ENCODE assay signal across 1 cellular context in the genomic region with DNA sequence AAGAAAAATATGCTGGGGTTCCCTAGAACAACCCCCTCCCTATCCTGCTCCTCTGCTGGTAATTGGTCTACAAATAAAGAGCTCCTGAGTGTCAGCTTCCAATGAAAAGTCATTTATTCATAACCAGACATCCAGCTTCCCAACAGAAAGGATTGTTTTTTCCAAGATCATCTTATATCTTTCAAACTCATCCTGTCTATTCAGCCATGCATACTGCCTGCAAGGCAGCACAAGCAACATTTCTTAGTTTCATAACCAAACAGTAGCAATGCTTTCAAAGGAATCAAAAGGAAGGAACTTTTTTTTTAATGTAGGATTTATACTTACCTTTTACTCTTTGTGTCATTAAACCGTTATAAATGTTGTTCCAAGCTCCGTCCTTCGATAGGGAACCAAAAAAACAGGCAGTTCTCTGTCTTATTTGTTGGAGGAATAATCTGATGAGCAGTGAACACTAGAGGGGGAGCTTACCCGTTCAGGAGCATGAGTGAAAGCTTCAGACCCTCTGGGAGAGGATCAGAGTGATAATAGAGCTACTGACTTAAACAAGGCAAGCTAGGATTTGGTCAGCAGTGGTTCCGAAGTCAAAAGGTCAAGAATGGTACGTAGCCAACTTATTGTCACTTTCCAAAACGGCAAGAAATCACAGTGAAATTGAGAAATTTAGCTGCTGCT.
A peak's percentile ranks its signal among the peaks of the same experiment; 100 is the strongest.
TF ChIP-seq lines count a peak whose summit lies in the region.

No MANE protein-coding gene starts in this region.

TF ChIP-seq in HEK293, 187 proteins besides CTCF, POLR2A, EP300 and RAD21 (continued from another document):
- TF ChIP-seq ZNF623 (tag by site-specific recombination; IDR thresholded peaks at IDR 0.05) (no peak), ZNF837 (tag by site-specific recombination; IDR thresholded peaks at IDR 0.05) (no peak), ZNF707 (tag by site-specific recombination; IDR thresholded peaks at IDR 0.05) (no peak), BCL11B (tag by site-specific recombination; IDR thresholded peaks at IDR 0.05; ENCODE audit: low read depth) (no peak), ZBTB20 (tag by site-specific recombination; IDR thresholded peaks at IDR 0.05) (no peak), ZNF248 (tag by site-specific recombination; IDR thresholded peaks at IDR 0.05) (no peak), ZNF610 (tag by site-specific recombination; IDR thresholded peaks at IDR 0.05; ENCODE audit: borderline replicate concordance) (no peak), MZF1 (tag by site-specific recombination; IDR thresholded peaks at IDR 0.05; ENCODE audit: borderline replicate concordance) (peak; percentile 76; the same call in 1 of the 2 replicates), ZNF510 (tag by site-specific recombination; IDR thresholded peaks at IDR 0.05; ENCODE audit: insufficient replicate concordance) (no peak), ZNF677 (tag by site-specific recombination; IDR thresholded peaks at IDR 0.05) (no peak), SP2 (tag by site-specific recombination; IDR thresholded peaks at IDR 0.05) (no peak), ZNF155 (tag by site-specific recombination; IDR thresholded peaks at IDR 0.05) (no peak), ZBTB8A (tag by site-specific recombination; IDR thresholded peaks at IDR 0.05) (no peak), ZBTB17 (tag by site-specific recombination; IDR thresholded peaks at IDR 0.05) (0 out of 2 replicates have a peak, but pooled peaks have one; percentile 27), ZNF791 (tag by site-specific recombination; IDR thresholded peaks at IDR 0.05) (no peak), ZNF555 (tag by site-specific recombination; conservative IDR thresholded peaks at IDR 0.05) (no peak)
- TF ChIP-seq, protein P1, sequence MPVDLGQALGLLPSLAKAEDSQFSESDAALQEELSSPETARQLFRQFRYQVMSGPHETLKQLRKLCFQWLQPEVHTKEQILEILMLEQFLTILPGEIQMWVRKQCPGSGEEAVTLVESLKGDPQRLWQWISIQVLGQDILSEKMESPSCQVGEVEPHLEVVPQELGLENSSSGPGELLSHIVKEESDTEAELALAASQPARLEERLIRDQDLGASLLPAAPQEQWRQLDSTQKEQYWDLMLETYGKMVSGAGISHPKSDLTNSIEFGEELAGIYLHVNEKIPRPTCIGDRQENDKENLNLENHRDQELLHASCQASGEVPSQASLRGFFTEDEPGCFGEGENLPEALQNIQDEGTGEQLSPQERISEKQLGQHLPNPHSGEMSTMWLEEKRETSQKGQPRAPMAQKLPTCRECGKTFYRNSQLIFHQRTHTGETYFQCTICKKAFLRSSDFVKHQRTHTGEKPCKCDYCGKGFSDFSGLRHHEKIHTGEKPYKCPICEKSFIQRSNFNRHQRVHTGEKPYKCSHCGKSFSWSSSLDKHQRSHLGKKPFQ (tag by site-specific recombination; IDR thresholded peaks at IDR 0.05) = no peak
- TF ChIP-seq, protein P2, sequence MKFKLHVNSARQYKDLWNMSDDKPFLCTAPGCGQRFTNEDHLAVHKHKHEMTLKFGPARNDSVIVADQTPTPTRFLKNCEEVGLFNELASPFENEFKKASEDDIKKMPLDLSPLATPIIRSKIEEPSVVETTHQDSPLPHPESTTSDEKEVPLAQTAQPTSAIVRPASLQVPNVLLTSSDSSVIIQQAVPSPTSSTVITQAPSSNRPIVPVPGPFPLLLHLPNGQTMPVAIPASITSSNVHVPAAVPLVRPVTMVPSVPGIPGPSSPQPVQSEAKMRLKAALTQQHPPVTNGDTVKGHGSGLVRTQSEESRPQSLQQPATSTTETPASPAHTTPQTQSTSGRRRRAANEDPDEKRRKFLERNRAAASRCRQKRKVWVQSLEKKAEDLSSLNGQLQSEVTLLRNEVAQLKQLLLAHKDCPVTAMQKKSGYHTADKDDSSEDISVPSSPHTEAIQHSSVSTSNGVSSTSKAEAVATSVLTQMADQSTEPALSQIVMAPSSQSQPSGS (tag by site-specific recombination; IDR thresholded peaks at IDR 0.05; ENCODE audit: low read depth) = no peak
- TF ChIP-seq, protein P3, sequence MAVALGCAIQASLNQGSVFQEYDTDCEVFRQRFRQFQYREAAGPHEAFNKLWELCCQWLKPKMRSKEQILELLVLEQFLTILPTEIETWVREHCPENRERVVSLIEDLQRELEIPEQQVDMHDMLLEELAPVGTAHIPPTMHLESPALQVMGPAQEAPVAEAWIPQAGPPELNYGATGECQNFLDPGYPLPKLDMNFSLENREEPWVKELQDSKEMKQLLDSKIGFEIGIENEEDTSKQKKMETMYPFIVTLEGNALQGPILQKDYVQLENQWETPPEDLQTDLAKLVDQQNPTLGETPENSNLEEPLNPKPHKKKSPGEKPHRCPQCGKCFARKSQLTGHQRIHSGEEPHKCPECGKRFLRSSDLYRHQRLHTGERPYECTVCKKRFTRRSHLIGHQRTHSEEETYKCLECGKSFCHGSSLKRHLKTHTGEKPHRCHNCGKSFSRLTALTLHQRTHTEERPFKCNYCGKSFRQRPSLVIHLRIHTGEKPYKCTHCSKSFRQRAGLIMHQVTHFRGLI (tag by site-specific recombination; IDR thresholded peaks at IDR 0.05) = no peak
